ENCODE assay signal across 10 cellular contexts in the genomic region with DNA sequence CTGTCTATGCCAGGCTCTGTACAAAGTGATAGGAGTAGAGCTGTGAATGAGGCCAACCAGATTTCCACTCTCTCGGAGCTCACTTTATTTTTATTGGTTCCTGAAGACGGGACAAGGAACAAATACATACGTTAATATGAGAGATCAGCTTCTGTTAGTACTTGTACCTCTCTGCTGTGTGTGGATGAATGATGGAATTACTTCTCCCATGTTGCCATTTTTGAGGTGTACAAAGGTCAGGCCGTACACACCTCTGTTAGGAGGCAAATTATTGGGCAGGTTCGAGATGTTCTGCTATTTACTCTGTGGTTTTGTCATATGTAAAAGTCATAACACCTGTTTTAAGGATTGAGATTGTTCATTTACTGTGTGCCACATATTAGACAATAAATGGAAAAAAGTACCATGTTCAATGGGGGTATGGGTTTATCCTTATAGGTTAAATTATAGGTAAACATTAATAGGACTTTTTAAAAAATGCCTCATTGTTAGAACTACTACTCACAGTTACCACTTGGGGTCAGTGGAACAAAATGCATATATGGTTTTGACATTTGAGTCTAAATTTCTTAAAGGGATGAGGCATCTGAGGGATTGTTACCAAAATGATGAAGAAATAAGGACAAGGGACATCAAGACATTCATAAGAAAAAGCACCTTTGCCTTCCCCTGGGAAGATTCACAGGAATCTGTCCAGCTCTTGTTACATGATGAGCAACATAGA. TPM values are rescaled to one million over a fixed set of nuclear protein-coding genes. Genes with fewer than 3 reads are reported as not detected.
DNase-seq lines count a peak whose midpoint lies in the region; ATAC-seq, FAIRE-seq and TF ChIP-seq lines count a peak whose summit lies in the region.
"Had no signal": no experiment of that assay in that cellular context is flagged by ENCODE, and none has a peak within 500 bp of the region (broad histone marks: within the 10 kb centered on the region; RNA-seq: fewer than 3 reads in every experiment).

No MANE protein-coding gene starts in this region.

- BruUV-seq in Caco-2 (replicated peaks; lab: Mats Ljungman, UMichigan) (no TSS peak), IMR-90 (replicated peaks; lab: Mats Ljungman, UMichigan) (no TSS peak), GM12878 (replicated peaks; lab: Mats Ljungman, UMichigan) (no TSS peak)

- no peak overlapping the region for H2BK120ac ChIP-seq in IMR-90 (ENCODE audit: low read depth, low read length)

- peak overlapping the region in 1 of 2 experiments; percentile 8; a peak in 1 of 4 replicates for H4K8ac ChIP-seq in IMR-90 (ENCODE audit: low read depth in 2 of 2, low read length in 2 of 2)

- 0 out of 2 replicates have a peak overlapping the region, but pooled peaks have one; percentile 33 for H2BK20ac ChIP-seq in IMR-90 (ENCODE audit: low read depth, low read length)

- SMC1A ChIA-PET in GM12878 (lab: Charles Lee; ENCODE audit: uncharacterized antibody, unreplicated experiment): interaction anchor here (0.8 to 4.4 kb wide), 7 partner anchors 24 to 219 kb away, joined by 4 to 29 read pairs (median 4); no protein-coding TSS in a partner anchor

- POLR2A ChIA-PET in Caco-2 (lab: Charles Lee) (interaction anchor here (1.0 kb wide), 1 partner anchor 26 kb away, joined by 7 read pairs; the partner anchor contains the start of gene WBP11), IMR-90 (lab: Charles Lee; ENCODE audit: unreplicated experiment) (interaction anchor here (0.5 to 0.7 kb wide), 2 partner anchors 21 to 1022 kb away, joined by 3 to 4 read pairs; no protein-coding TSS in a partner anchor), GM12878 (lab: Charles Lee) (interaction anchor here (0.8 to 4.3 kb wide), 2 partner anchors 26 to 28 kb away, joined by 4 to 24 read pairs; partner anchors contain the start of genes C12orf60 and WBP11)

- WGBS in IMR-90 (ENCODE audit: extremely low coverage in 2 of 2, insufficient read length in 1 of 2), 2 experiments: no CpG with 5 or more reads among the region's 5 CpGs
- WGBS in GM12878 (ENCODE audit: insufficient coverage, insufficient replicate concordance, low lambda C conversion rate, missing lambda C conversion rate): 79% methylated on average over 5 of the region's 5 CpGs

- H3K4me3 Mint-ChIP-seq in Caco-2 (ENCODE audit: unreplicated experiment) (peak overlapping the region; percentile 93), nephron (peak overlapping the region; percentile 95 to 99 (median 97))

- H3K27ac ChIP-seq in IMR-90 (ENCODE audit: insufficient read depth, low read length) (peak overlapping the region; percentile 35; the same call in 1 of the 2 replicates), GM12878 (ENCODE audit: control insufficient read depth, insufficient read depth) (no peak overlapping the region)

- H3K9me3 ChIP-seq in Caco-2: peaks cover 3% of the 10 kb centered on the region
- H3K9me3 ChIP-seq in IMR-90 (ENCODE audit: control insufficient read depth, insufficient read depth, low read length): no peaks in the 10 kb centered on the region; the same call in 1 of the 2 replicates
- no peaks in the 10 kb centered on the region for H3K9me3 ChIP-seq in GM12878 (replicated peaks; ENCODE audit: control insufficient read depth, insufficient read depth, low read length)
- no peaks in the 10 kb centered on the region for H3K9me3 ChIP-seq in HAP-1

- peaks cover 3 to 27% of the 10 kb centered on the region in 2 experiments; a peak in 2 of 4 replicates for H3K79me1 ChIP-seq in IMR-90 (ENCODE audit: low read depth in 1 of 2, low read length in 2 of 2)

- H3K27ac Mint-ChIP-seq in Caco-2 (ENCODE audit: unreplicated experiment) (peak overlapping the region; percentile 97), nephron (peak overlapping the region; percentile 95 to 100 (median 98))

- in situ Hi-C loops in IMR-90 (cut with MboI; ENCODE audit: low sequenced_read_pairs): loop anchor here (25.0 kb wide), 2 partner anchors 389 to 1111 kb away; partner anchors contain the start of gene STRAP
- in situ Hi-C loops in GM12878 (cut with MboI): loop anchor here (10.0 to 25.0 kb wide), 3 partner anchors 178 to 1964 kb away; partner anchors contain the start of genes DDX47 and STRAP
- in situ Hi-C loops in HAP-1 (cut with MboI; ENCODE audit: low sequenced_read_pairs): loop anchor here (25.0 kb wide), 1 partner anchor 1111 kb away; the partner anchor contains the start of gene STRAP

- TF ChIP-seq POLR2A in IMR-90 (IDR thresholded peaks at IDR 0.05; ENCODE audit: low read depth, low read length) (no peak), GM12878 (IDR thresholded peaks at IDR 0.05; ENCODE audit: low read depth, low read length) (no peak)

- H3K36me3 Mint-ChIP-seq in Caco-2 (ENCODE audit: insufficient read depth, unreplicated experiment) (peaks cover 38% of the 10 kb centered on the region), nephron (ENCODE audit: low read depth) (no peaks in the 10 kb centered on the region)

- peak overlapping the region; percentile 39; the same call in 1 of the 2 replicates for H2AK5ac ChIP-seq in IMR-90 (ENCODE audit: low read depth, low read length)

- H3K9ac ChIP-seq in IMR-90 (ENCODE audit: low read depth, low read length): no peak overlapping the region
- no peak overlapping the region for H3K9ac ChIP-seq in GM12878 (ENCODE audit: control insufficient read depth, insufficient read depth, low read length)

- H3K14ac ChIP-seq in IMR-90 (replicated peaks; ENCODE audit: low read depth, low read length): peak overlapping the region; percentile 35; the same call in 1 of the 2 replicates

- H3K9me1 ChIP-seq in IMR-90 (ENCODE audit: insufficient read depth, low read length): peaks cover 6% of the 10 kb centered on the region; the same call in 1 of the 2 replicates

- no peaks in the 10 kb centered on the region for H3K9me3 Mint-ChIP-seq in Caco-2 (ENCODE audit: unreplicated experiment)
- no peaks in the 10 kb centered on the region for H3K9me3 Mint-ChIP-seq in nephron

- peak; percentile 21 to 26 for TF ChIP-seq CTCF in Caco-2 (IDR thresholded peaks at IDR 0.05; ENCODE audit: insufficient read depth in 1 of 2, low read depth in 1 of 2, low read length in 1 of 2, severe bottlenecking in 1 of 2, unreplicated experiment in 1 of 2)
- TF ChIP-seq CTCF in IMR-90 (conservative IDR thresholded peaks at IDR 0.05; ENCODE audit: low read depth, low read length): peak; percentile 34
- TF ChIP-seq CTCF in GM12878 (IDR thresholded peaks at IDR 0.05 in 2 of 3, conservative IDR thresholded peaks at IDR 0.05 in 1 of 3; ENCODE audit: control insufficient read depth in 2 of 3, extremely low read depth in 1 of 3, insufficient read depth in 1 of 3, low read depth in 3 of 3, low read length in 3 of 3): peak; percentile 22 to 49 (median 41); a peak in 3 of 6 replicates
- peak; percentile 16 to 33 (median 32) for TF ChIP-seq CTCF in nephron (IDR thresholded peaks at IDR 0.05; ENCODE audit: unreplicated experiment in 3 of 3)

- peak overlapping the region; percentile 76 for H3K4me2 ChIP-seq in IMR-90 (ENCODE audit: low read depth, low read length)
- H3K4me2 ChIP-seq in GM12878 (ENCODE audit: control insufficient read depth, insufficient read depth): peak overlapping the region; percentile 95

- TF ChIP-seq EP300 in GM12878 (IDR thresholded peaks at IDR 0.05; ENCODE audit: borderline replicate concordance in 1 of 2, control insufficient read depth in 1 of 2, low read depth in 2 of 2, low read length in 2 of 2): no peak

- H2BK15ac ChIP-seq in IMR-90 (ENCODE audit: low read depth, low read length): peak overlapping the region; percentile 26; the same call in 1 of the 3 replicates

- H2AK9ac ChIP-seq in IMR-90 (replicated peaks; ENCODE audit: low read depth, low read length, poor library complexity): no peak overlapping the region

- H3K36me3 ChIP-seq in Caco-2 (ENCODE audit: control insufficient read depth, insufficient read depth, low read length) (no peaks in the 10 kb centered on the region), IMR-90 (ENCODE audit: control insufficient read depth, insufficient read depth, low read length) (no peaks in the 10 kb centered on the region), GM12878 (ENCODE audit: control insufficient read depth in 2 of 2, insufficient read depth in 2 of 2, low read length in 1 of 2) (no peaks in the 10 kb centered on the region), HAP-1 (replicated peaks) (no peaks in the 10 kb centered on the region)

- H2AFZ ChIP-seq in IMR-90 (replicated peaks; ENCODE audit: low read length, poor library complexity) (no peak overlapping the region), GM12878 (ENCODE audit: control insufficient read depth, low read depth, low read length) (no peak overlapping the region)

- FAIRE-seq in GM12878 (lab: Jason Lieb, UNC): no peak

- RAD21 ChIA-PET in GM12878 (lab: Charles Lee; ENCODE audit: unreplicated experiment): interaction anchor here (0.7 to 9.5 kb wide), 3 partner anchors 19 to 219 kb away, joined by 3 to 89 read pairs (median 6); partner anchors contain the start of genes C12orf60 and WBP11

- peak overlapping the region; percentile 75; the same call in 1 of the 2 replicates for H3K23ac ChIP-seq in IMR-90 (ENCODE audit: low read depth, low read length)

- ATAC-seq in IMR-90 (ENCODE audit: low read depth): no peak
- no peak for ATAC-seq in GM12878
- ATAC-seq in activated CD4-positive, CD25-positive, alpha-beta regulatory T cell treated with anti-CD3 and anti-CD28 coated beads, Interleukin-2, amount 50 U/mL, for 24 hours: no peak
- ATAC-seq in HG03045 (IDR thresholded peaks at IDR 0.05; ENCODE audit: unreplicated experiment): no peak
- ATAC-seq in HG02981 (IDR thresholded peaks at IDR 0.05; ENCODE audit: unreplicated experiment): no peak

- no peak overlapping the region for H3K56ac ChIP-seq in IMR-90 (ENCODE audit: extremely low read depth, insufficient read depth, low read length)

- dilution Hi-C loops in IMR-90 (cut with HindIII; ENCODE audit: low sequenced_read_pairs, unreplicated experiment): no loop called here

- H3K18ac ChIP-seq in IMR-90 (ENCODE audit: low read depth, low read length): no peak overlapping the region; the same call in 1 of the 2 replicates

- TF ChIP-seq RAD21 in IMR-90 (IDR thresholded peaks at IDR 0.05; ENCODE audit: low read length) (no peak), GM12878 (IDR thresholded peaks at IDR 0.05; ENCODE audit: insufficient read depth, low read depth, low read length) (peak; percentile 59)

- peaks cover 42% of the 10 kb centered on the region for H3K4me1 Mint-ChIP-seq in Caco-2 (ENCODE audit: low read depth, unreplicated experiment)
- H3K4me1 Mint-ChIP-seq in nephron: peaks cover 33% of the 10 kb centered on the region

- H4K20me1 ChIP-seq in IMR-90 (ENCODE audit: insufficient read depth, low read length): no peaks in the 10 kb centered on the region
- H4K20me1 ChIP-seq in GM12878 (ENCODE audit: control insufficient read depth, insufficient read depth): no peaks in the 10 kb centered on the region

- H3K4me3 ChIP-seq in Caco-2 (ENCODE audit: low read depth, low read length) (no peak overlapping the region; the same call in 1 of the 2 replicates), IMR-90 (ENCODE audit: insufficient read depth, low read depth, low read length) (no peak overlapping the region; the same call in 1 of the 2 replicates), GM12878 (no peak overlapping the region), HAP-1 (no peak overlapping the region)

- intact Hi-C loops in Caco-2 (cut with micrococcal nuclease; ENCODE audit: unreplicated experiment): loop anchor here (5.0 kb wide), 1 partner anchor 264 kb away; no protein-coding TSS in a partner anchor
- intact Hi-C loops in IMR-90 (cut with micrococcal nuclease): loop anchor here (10.0 kb wide), 1 partner anchor 1568 kb away; the partner anchor contains the start of gene MGST1
- intact Hi-C loops in GM12878 (cut with micrococcal nuclease; ENCODE audit: unreplicated experiment): no loop called here

- H3K4me1 ChIP-seq in Caco-2 (peaks cover 30% of the 10 kb centered on the region), IMR-90 (ENCODE audit: control insufficient read depth, insufficient read depth, low read length) (peaks cover 8% of the 10 kb centered on the region), GM12878 (ENCODE audit: control insufficient read depth, insufficient read depth, low read length) (peaks cover 5% of the 10 kb centered on the region), HAP-1 (peaks cover 12% of the 10 kb centered on the region)

- CTCF ChIA-PET in Caco-2 (lab: Charles Lee) (interaction anchor here (1.4 kb wide), 1 partner anchor 262 kb away, joined by 3 read pairs; no protein-coding TSS in a partner anchor), IMR-90 (lab: Yijun Ruan, JAX) (no interaction called here), GM12878 (lab: Yijun Ruan, JAX) (interaction anchor here (0.7 to 2.6 kb wide), 13 partner anchors 8 to 538 kb away, joined by 3 to 11 read pairs (median 4); partner anchors contain the start of genes C12orf60 and WBP11)

- H3K4ac ChIP-seq in IMR-90 (ENCODE audit: low read depth, low read length): no peak overlapping the region; the same call in 1 of the 2 replicates

- peak overlapping the region; percentile 11; the same call in 1 of the 2 replicates for H4K91ac ChIP-seq in IMR-90 (ENCODE audit: insufficient read depth, low read depth, low read length)

- DNase-seq in Caco-2: no peak
- DNase-seq in IMR-90: peak; percentile 29
- DNase-seq in GM12878 (ENCODE audit: low read depth, low spot score): no peak
- DNase-seq in HAP-1 (ENCODE audit: low spot score in 2 of 2): no peak
- DNase-seq: activated CD4-positive, alpha-beta T cell treated with anti-CD3 and anti-CD28 coated beads for 1 hour had no signal

- H3K27me3 Mint-ChIP-seq in Caco-2 (ENCODE audit: insufficient read depth, unreplicated experiment) (no peaks in the 10 kb centered on the region), nephron (ENCODE audit: low read depth) (no peaks in the 10 kb centered on the region)

- H3K27me3 ChIP-seq in Caco-2 (replicated peaks; ENCODE audit: control insufficient read depth, insufficient read depth, low read length): no peaks in the 10 kb centered on the region
- H3K27me3 ChIP-seq in IMR-90 (ENCODE audit: control insufficient read depth, insufficient read depth, low read length): no peaks in the 10 kb centered on the region
- H3K27me3 ChIP-seq in GM12878 (replicated peaks in 1 of 2; ENCODE audit: control insufficient read depth in 2 of 2, insufficient read depth in 2 of 2, low read length in 1 of 2): no peaks in the 10 kb centered on the region
- no peaks in the 10 kb centered on the region for H3K27me3 ChIP-seq in HAP-1 (ENCODE audit: low read depth)

- peak overlapping the region; percentile 86 for H2BK5ac ChIP-seq in IMR-90 (ENCODE audit: low read depth, low read length, poor library complexity, severe bottlenecking)

- peaks cover 15% of the 10 kb centered on the region for H3K79me2 ChIP-seq in GM12878 (ENCODE audit: control insufficient read depth, insufficient read depth, low read length)

- no peak overlapping the region for H4K5ac ChIP-seq in IMR-90 (ENCODE audit: low read depth, low read length)

RNA-seq across cellular contexts. Expression of gene WBP11, which starts 26.9 kb away (rescaled TPM):
- total RNA-seq in Caco-2 (2022) (159 and 184 TPM in 2 replicates), IMR-90 (2012; rRNA removed) (2.5 and 3.9 TPM in 2 replicates), GM12878 (2014; rRNA removed) (10.0 and 11.5 TPM in 2 replicates), GM12878 (2014; rRNA removed; fragmentation: Illumina TruSeq; extraction: Trizol) (34.3 and 39.4 TPM in 2 replicates), GM12878 (2021) (76.5 and 77.6 TPM in 2 replicates)
- polyA plus RNA-seq in IMR-90 (2012; rRNA removed) (18.1 and 18.3 TPM in 2 replicates), GM12878 (2011; rRNA removed) (10.6 and 15.9 TPM in 2 replicates), GM12878 (2014; fragmentation: Illumina TruSeq; extraction: Trizol) (60.3 and 80.9 TPM in 2 replicates), GM12878 (2014; fragmentation: Nextera tagmentation; extraction: Ambion mirVana) (10 to 100 TPM; 17.5 to 18.9 TPM), GM12878 (2014; rRNA removed) (13.4 and 18.0 TPM in 2 replicates), GM12878 (2016; fragmentation: Nextera tagmentation; extraction: Ambion mirVana) (100 to 1,000 TPM; 102 to 107 TPM)
- polyA plus RNA-seq in IMR-90 (2012; cell fraction: cytosol; rRNA removed): 5.3 and 7.4 TPM in 2 replicates
- 9.1 and 17.6 TPM in 2 replicates for polyA plus RNA-seq in IMR-90 (2012; cell fraction: nucleus; rRNA removed; ENCODE audit: low replicate concordance)
- total RNA-seq in GM12878 (2013; cell fraction: nucleolus; rRNA removed): 42.4 and 49.4 TPM in 2 replicates
- 24.9 TPM for polyA plus RNA-seq in GM12878 (2011; ENCODE audit: low read depth)
- polyA plus RNA-seq in GM12878 (2011; cell fraction: cytosol; rRNA removed): 8.4 and 13.0 TPM in 2 replicates
- polyA plus RNA-seq in GM12878 (2011; cell fraction: nucleus; rRNA removed): 18.8 and 19.3 TPM in 2 replicates
- polyA plus RNA-seq in GM12878 (2012): 39.9 and 56.2 TPM in 2 replicates
- polyA minus RNA-seq in GM12878 (2011; rRNA and poly(A)+ RNA removed): 11.1 and 16.1 TPM in 2 replicates
- 11.9 and 16.8 TPM in 2 replicates for polyA minus RNA-seq in GM12878 (2011; cell fraction: cytosol; rRNA and poly(A)+ RNA removed)
- polyA minus RNA-seq in GM12878 (2011; cell fraction: nucleus; rRNA and poly(A)+ RNA removed): 25.1 and 40.5 TPM in 2 replicates

RNA-seq across cellular contexts. Expression of gene C12orf60, which starts 27.1 kb away (rescaled TPM):
- total RNA-seq in Caco-2 (2022): 1.8 and 2.8 TPM in 2 replicates
- total RNA-seq in IMR-90 (2012; rRNA removed): 1.1 TPM in 2 replicates
- polyA plus RNA-seq in IMR-90 (2012; rRNA removed): 0.57 and 1.1 TPM in 2 replicates
- polyA plus RNA-seq in IMR-90 (2012; cell fraction: cytosol; rRNA removed): 0.29 and 0.74 TPM in 2 replicates
- 0.62 and 1.1 TPM in 2 replicates for polyA plus RNA-seq in IMR-90 (2012; cell fraction: nucleus; rRNA removed; ENCODE audit: low replicate concordance)
- total RNA-seq in GM12878 (2013; cell fraction: nucleolus; rRNA removed): 1.9 and 2.7 TPM in 2 replicates
- 2.0 and 2.7 TPM in 2 replicates for total RNA-seq in GM12878 (2014; rRNA removed)
- total RNA-seq in GM12878 (2014; rRNA removed; fragmentation: Illumina TruSeq; extraction: Trizol): 2.9 and 3.1 TPM in 2 replicates
- 1.8 TPM in 2 replicates for total RNA-seq in GM12878 (2021)
- polyA plus RNA-seq in GM12878 (2011; ENCODE audit: low read depth): 0.51 TPM
- 2.3 and 4.5 TPM in 2 replicates for polyA plus RNA-seq in GM12878 (2011; rRNA removed)
- 0.97 and 0.99 TPM in 2 replicates for polyA plus RNA-seq in GM12878 (2011; cell fraction: cytosol; rRNA removed)
- 0.51 and 0.87 TPM in 2 replicates for polyA plus RNA-seq in GM12878 (2011; cell fraction: nucleus; rRNA removed)
- polyA plus RNA-seq in GM12878 (2012): 0.89 and 1.4 TPM in 2 replicates
- polyA plus RNA-seq in GM12878 (2014; fragmentation: Illumina TruSeq; extraction: Trizol): 3.1 and 3.5 TPM in 2 replicates
- polyA plus RNA-seq in GM12878 (2014; fragmentation: Nextera tagmentation; extraction: Ambion mirVana): 1 to 10 TPM; 5.7 to 7.2 TPM
- polyA plus RNA-seq in GM12878 (2014; rRNA removed): 1.9 and 2.6 TPM in 2 replicates
- 1 to 10 TPM; 3.7 to 4.6 TPM for polyA plus RNA-seq in GM12878 (2016; fragmentation: Nextera tagmentation; extraction: Ambion mirVana)
- polyA minus RNA-seq in GM12878 (2011; rRNA and poly(A)+ RNA removed): 0.31 and 0.51 TPM in 2 replicates
- polyA minus RNA-seq in GM12878 (2011; cell fraction: cytosol; rRNA and poly(A)+ RNA removed): not detected in 2 replicates
- polyA minus RNA-seq in GM12878 (2011; cell fraction: nucleus; rRNA and poly(A)+ RNA removed): 0.36 and 0.57 TPM in 2 replicates

RNA-seq across cellular contexts. Expression of gene SMCO3, which starts 37.6 kb away (rescaled TPM):
- total RNA-seq in Caco-2 (2022) (not detected in 2 replicates), IMR-90 (2012; rRNA removed) (under 0.01 TPM in 2 replicates), GM12878 (2014; rRNA removed) (not detected in 2 replicates), GM12878 (2014; rRNA removed; fragmentation: Illumina TruSeq; extraction: Trizol) (not detected in 2 replicates), GM12878 (2021) (not detected in 2 replicates)
- polyA plus RNA-seq in IMR-90 (2012; rRNA removed) (0.07 TPM in 1 of 2 replicates, not detected in the other), GM12878 (2011; rRNA removed) (not detected in 2 replicates), GM12878 (2014; fragmentation: Illumina TruSeq; extraction: Trizol) (not detected in 2 replicates), GM12878 (2014; fragmentation: Nextera tagmentation; extraction: Ambion mirVana) (under 1 TPM; 0.10 to 0.11 TPM), GM12878 (2014; rRNA removed) (not detected in 2 replicates), GM12878 (2016; fragmentation: Nextera tagmentation; extraction: Ambion mirVana) (under 1 TPM; 0.05 to 0.35 TPM)
- polyA plus RNA-seq in IMR-90 (2012; cell fraction: cytosol; rRNA removed): not detected in 2 replicates
- polyA plus RNA-seq in IMR-90 (2012; cell fraction: nucleus; rRNA removed; ENCODE audit: low replicate concordance): not detected in 2 replicates
- not detected in 2 replicates for total RNA-seq in GM12878 (2013; cell fraction: nucleolus; rRNA removed)
- not detected for polyA plus RNA-seq in GM12878 (2011; ENCODE audit: low read depth)
- polyA plus RNA-seq in GM12878 (2011; cell fraction: cytosol; rRNA removed): not detected in 2 replicates
- not detected in 2 replicates for polyA plus RNA-seq in GM12878 (2011; cell fraction: nucleus; rRNA removed)
- polyA plus RNA-seq in GM12878 (2012): 0.13 TPM in 1 of 2 replicates, not detected in the other
- polyA minus RNA-seq in GM12878 (2011; rRNA and poly(A)+ RNA removed): not detected in 2 replicates
- not detected in 2 replicates for polyA minus RNA-seq in GM12878 (2011; cell fraction: cytosol; rRNA and poly(A)+ RNA removed)
- not detected in 2 replicates for polyA minus RNA-seq in GM12878 (2011; cell fraction: nucleus; rRNA and poly(A)+ RNA removed)
- total RNA-seq: myocyte had no signal
